In the genomic region with DNA sequence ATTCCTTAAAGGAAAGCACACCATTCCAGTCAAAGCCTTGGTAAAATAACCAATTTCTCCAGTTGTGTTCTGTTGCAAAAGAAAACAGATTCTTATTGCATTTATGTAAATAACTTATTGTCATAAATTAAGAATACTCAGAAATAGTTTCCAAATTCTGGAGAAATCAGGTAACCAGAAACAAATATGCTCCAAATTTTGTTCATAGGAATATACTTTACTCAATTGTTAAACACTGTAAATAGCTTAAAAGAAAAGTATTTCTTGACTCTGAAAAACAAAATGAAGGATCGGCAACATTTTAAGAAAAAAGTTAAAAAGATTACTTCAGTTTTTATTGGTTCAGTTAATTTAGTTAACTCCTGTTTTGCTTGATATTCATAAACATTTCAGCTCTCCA, we compare ENCODE assay signal across 29 cellular contexts.
"Had no signal": no experiment of that assay in that cellular context is flagged by ENCODE, and none has a peak within 500 bp of the region (broad histone marks: within the 10 kb centered on the region; RNA-seq: fewer than 3 reads in every experiment).

No MANE protein-coding gene starts in this region.

- H3K4me1 ChIP-seq: adrenal gland, body of pancreas, colonic mucosa, gastrocnemius medialis, heart left ventricle had no signal

- H3K4me3 ChIP-seq: adrenal gland, body of pancreas, colonic mucosa, gastrocnemius medialis, heart left ventricle had no signal

- DNase-seq: activated CD4-positive, alpha-beta memory T cell treated with anti-CD3 and anti-CD28 coated beads for 36 hours; activated CD4-positive, alpha-beta T cell treated with anti-CD3 and anti-CD28 coated beads for 36 hours; activated CD4-positive, alpha-beta T cell treated with anti-CD3 and anti-CD28 coated beads, Interleukin-2, amount 10 ng/mL, durations not matched to agents 24 days and 14 days; activated CD4-positive, CD25-positive, alpha-beta regulatory T cell; activated CD4-positive, CD25-positive, alpha-beta regulatory T cell treated with anti-CD3 and anti-CD28 coated beads, Interleukin-2, amount 50 U/mL, for 72 hours; activated CD8-positive, alpha-beta memory T cell treated with anti-CD3 and anti-CD28 coated beads, Interleukin-2, amount 10 ng/mL, durations not matched to agents 7 days and 5 days; activated CD8-positive, alpha-beta memory T cell treated with anti-CD3 and anti-CD28 coated beads, Interleukin-2, amount 50 U/mL, for 4 hours; activated CD8-positive, alpha-beta T cell treated with anti-CD3 and anti-CD28 coated beads, Interleukin-2, amount 10 ng/mL, durations not matched to agents 7 days and 5 days; activated effector memory CD4-positive, alpha-beta T cell treated with anti-CD3 and anti-CD28 coated beads, Interleukin-2, amount 50 U/mL, for 16 hours; activated naive CD4-positive, alpha-beta T cell treated with anti-CD3 and anti-CD28 coated beads for 36 hours; activated naive CD8-positive, alpha-beta T cell treated with anti-CD3 and anti-CD28 coated beads for 36 hours; activated naive CD8-positive, alpha-beta T cell treated with anti-CD3 and anti-CD28 coated beads, Interleukin-2, amount 50 U/mL, for 24 hours; activated T-cell treated with anti-CD3 and anti-CD28 coated beads, Interleukin-2, amount 50 U/mL, for 1 hour; activated T-cell treated with anti-CD3 and anti-CD28 coated beads, Interleukin-2, amount 50 U/mL, for 48 hours; adrenal gland; amygdala; aorta; body of pancreas; caudate nucleus; colonic mucosa; effector CD8-positive, alpha-beta T cell; endodermal cell; foreskin fibroblast; gastrocnemius medialis; glutamatergic neuron; heart left ventricle; T-helper 1 cell; T-helper 17 cell; T1000 had no signal

- H3K36me3 ChIP-seq: adrenal gland, colonic mucosa, gastrocnemius medialis, heart left ventricle had no signal

- H3K27ac ChIP-seq: adrenal gland, body of pancreas, colonic mucosa, gastrocnemius medialis, heart left ventricle had no signal

- H3K9me3 ChIP-seq: adrenal gland, body of pancreas, colonic mucosa had no signal

- H3K27me3 ChIP-seq: adrenal gland, body of pancreas, colonic mucosa, gastrocnemius medialis, heart left ventricle had no signal
